ENCODE assay signal across 2 cellular contexts in the genomic region with DNA sequence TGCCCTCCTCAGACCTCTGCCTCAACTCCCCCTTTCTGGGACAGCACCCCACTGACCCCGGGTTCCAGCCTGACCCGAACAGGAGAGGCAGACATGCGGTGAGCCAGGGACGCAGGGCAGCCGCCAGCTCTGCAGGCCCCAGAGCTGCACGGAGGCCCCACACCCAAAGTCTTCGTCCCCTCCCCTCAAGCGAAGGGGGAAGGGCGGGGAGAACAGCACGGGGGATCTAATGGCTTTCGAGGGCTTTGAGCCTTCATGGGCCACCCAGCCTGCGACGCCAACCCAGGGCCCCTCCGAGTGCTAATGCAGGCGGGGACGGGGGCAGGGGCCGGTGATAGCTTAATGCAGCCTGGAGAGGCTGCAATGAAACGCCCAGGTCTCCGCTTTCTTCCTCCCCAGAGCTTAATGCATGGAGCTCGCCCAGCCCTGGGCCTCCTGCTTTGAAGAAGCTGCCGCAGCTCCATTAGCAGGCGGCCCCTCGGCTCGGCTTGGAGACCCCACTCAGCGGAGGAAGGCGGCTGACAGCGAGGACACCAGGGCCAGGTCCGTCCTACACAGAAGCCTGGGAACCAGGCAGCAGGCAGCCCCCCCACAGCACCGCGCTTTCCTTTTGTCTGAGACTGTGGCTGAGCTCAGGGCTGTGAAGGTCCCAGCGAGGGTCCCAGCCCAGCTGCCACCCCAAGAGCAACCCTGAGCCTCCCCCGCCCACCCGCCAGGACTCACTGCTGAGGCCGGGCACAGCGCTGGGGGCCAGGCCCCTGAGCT.
TF ChIP-seq lines count a peak whose summit lies in the region.

No MANE protein-coding gene starts in this region.

TF ChIP-seq in HepG2, 621 proteins besides CTCF, POLR2A, EP300 and RAD21:
- TF ChIP-seq PITX1 (CRISPR knock-in tag; IDR thresholded peaks at IDR 0.05) (no peak), AGO2 (optimal IDR thresholded peaks at IDR 0.05; ENCODE audit: low read depth, low read length) (peak; percentile 74), RORA (CRISPR knock-in tag; IDR thresholded peaks at IDR 0.05) (no peak)

TF ChIP-seq in K562, 482 proteins besides CTCF, POLR2A, EP300 and RAD21:
- TF ChIP-seq RBM22 (IDR thresholded peaks at IDR 0.05; ENCODE audit: low read depth, low read length, poor library complexity, severe bottlenecking) (peak; percentile 3), TAF1 (IDR thresholded peaks at IDR 0.05; ENCODE audit: control insufficient read depth, extremely low read depth, insufficient read depth, low read length, severe bottlenecking) (no peak)
